ENCODE assay signal across 25 cellular contexts in genomic region chr3:2274531-2274930, GRCh38.
"Had no signal": no experiment of that assay in that cellular context is flagged by ENCODE, and none has a peak within 500 bp of the region (broad histone marks: within the 10 kb centered on the region; RNA-seq: fewer than 3 reads in every experiment).

No MANE protein-coding gene starts in this region.

- H3K27ac Mint-ChIP-seq: immature natural killer cell; naive thymus-derived CD4-positive, alpha-beta T cell; natural killer cell treated with Interleukin-12 subunit alpha and Interleukin-12 subunit beta and Interleukin-15 and Interleukin-18, amount 100 ng/mL, for 72 hours; stimulated activated effector memory CD8-positive, alpha-beta T cell treated with anti-CD3 and anti-CD28 coated beads, Interleukin-12 subunit alpha, Interleukin-12 subunit beta, amount 100 ng/mL, for 72 hours; stimulated activated naive CD8-positive, alpha-beta T cell treated with anti-CD3 and anti-CD28 coated beads, Interleukin-15, Interleukin-2, amounts not matched to agents 100 ng/mL and 50 ng/mL, for 24 hours had no signal

- H3K4me3 Mint-ChIP-seq: immature natural killer cell; naive thymus-derived CD4-positive, alpha-beta T cell; natural killer cell treated with Interleukin-12 subunit alpha and Interleukin-12 subunit beta and Interleukin-15 and Interleukin-18, amount 100 ng/mL, for 72 hours; stimulated activated effector memory CD8-positive, alpha-beta T cell treated with anti-CD3 and anti-CD28 coated beads, Interleukin-12 subunit alpha, Interleukin-12 subunit beta, amount 100 ng/mL, for 72 hours; stimulated activated naive CD8-positive, alpha-beta T cell treated with anti-CD3 and anti-CD28 coated beads, Interleukin-15, Interleukin-2, amounts not matched to agents 100 ng/mL and 50 ng/mL, for 24 hours had no signal

- H3K27ac ChIP-seq: left ventricle myocardium inferior, pancreas, prostate gland, skin epidermis, suprapubic skin, thoracic aorta, tibial artery, upper lobe of right lung had no signal

- DNase-seq: hypothalamus; immature natural killer cell; kidney; left colon; left ventricle myocardium inferior; midbrain; mucosa of descending colon; naive thymus-derived CD4-positive, alpha-beta T cell; pancreas; posterior cingulate gyrus; retina; right cardiac atrium; stimulated activated CD4-positive, alpha-beta T cell treated with anti-CD3 and anti-CD28 coated beads, Interleukin-4, amount 100 ng/mL, for 24 hours; stimulated activated naive CD4-positive, alpha-beta T cell; tibial artery; trophoblast cell; upper lobe of right lung had no signal

- H3K4me3 ChIP-seq: left ventricle myocardium inferior, lung, mucosa of descending colon, pancreas, prostate gland, skin epidermis, suprapubic skin, thoracic aorta, tibial artery, upper lobe of right lung had no signal

- H3K4me1 ChIP-seq: left ventricle myocardium inferior, pancreas, prostate gland, suprapubic skin, tibial artery, upper lobe of right lung had no signal

- H3K36me3 ChIP-seq: left ventricle myocardium inferior, pancreas, prostate gland, suprapubic skin, thoracic aorta, tibial artery, upper lobe of right lung had no signal

- H3K27me3 ChIP-seq: pancreas, suprapubic skin, tibial artery, upper lobe of right lung had no signal

- H3K9me3 ChIP-seq: left ventricle myocardium inferior, mucosa of descending colon, pancreas, prostate gland, suprapubic skin, thoracic aorta, tibial artery, upper lobe of right lung had no signal

- H3K36me3 Mint-ChIP-seq: immature natural killer cell; naive thymus-derived CD4-positive, alpha-beta T cell; natural killer cell treated with Interleukin-12 subunit alpha and Interleukin-12 subunit beta and Interleukin-15 and Interleukin-18, amount 100 ng/mL, for 72 hours; stimulated activated effector memory CD8-positive, alpha-beta T cell treated with anti-CD3 and anti-CD28 coated beads, Interleukin-12 subunit alpha, Interleukin-12 subunit beta, amount 100 ng/mL, for 72 hours had no signal

- H3K27me3 Mint-ChIP-seq: natural killer cell treated with Interleukin-12 subunit alpha and Interleukin-12 subunit beta and Interleukin-15 and Interleukin-18, amount 100 ng/mL, for 72 hours; stimulated activated naive CD8-positive, alpha-beta T cell treated with anti-CD3 and anti-CD28 coated beads, Interleukin-15, Interleukin-2, amounts not matched to agents 100 ng/mL and 50 ng/mL, for 24 hours had no signal

- H3K4me1 Mint-ChIP-seq: immature natural killer cell; naive thymus-derived CD4-positive, alpha-beta T cell; stimulated activated effector memory CD8-positive, alpha-beta T cell treated with anti-CD3 and anti-CD28 coated beads, Interleukin-12 subunit alpha, Interleukin-12 subunit beta, amount 100 ng/mL, for 72 hours had no signal
